1 cellular context compared by ENCODE assay signal in genomic region chr9:133048595-133048994, GRCh38.
TF ChIP-seq lines count a peak whose summit lies in the region.

No MANE protein-coding gene starts in this region.

TF ChIP-seq in GM23338, 12 proteins besides CTCF, POLR2A, EP300 and RAD21 (continued from another document):
- TF ChIP-seq REST (IDR thresholded peaks at IDR 0.05; ENCODE audit: unreplicated experiment) (no peak), ZNF331 (CRISPR knock-in tag; IDR thresholded peaks at IDR 0.05; ENCODE audit: low read depth) (no peak), STAT1 (IDR thresholded peaks at IDR 0.05; ENCODE audit: unreplicated experiment) (no peak), CREB1 (CRISPR knock-in tag; IDR thresholded peaks at IDR 0.05; ENCODE audit: low read depth) (no peak), ETS1 (IDR thresholded peaks at IDR 0.05) (no peak), JUNB (IDR thresholded peaks at IDR 0.05; ENCODE audit: unreplicated experiment) (no peak), ZNF114 (CRISPR knock-in tag; IDR thresholded peaks at IDR 0.05) (no peak), POLR2AphosphoS5 (IDR thresholded peaks at IDR 0.05; ENCODE audit: low read depth) (no peak), EZH2phosphoT487 (IDR thresholded peaks at IDR 0.05; ENCODE audit: unreplicated experiment) (no peak), NANOG (IDR thresholded peaks at IDR 0.05; ENCODE audit: borderline replicate concordance) (no peak)
